ENCODE assay signal across 9 cellular contexts in genomic region chr9:91948423-91949292, GRCh38. TPM values are rescaled to one million over a fixed set of nuclear protein-coding genes. Genes with fewer than 3 reads are reported as not detected.
DNase-seq lines count a peak whose midpoint lies in the region; ATAC-seq and TF ChIP-seq lines count a peak whose summit lies in the region.
"Had no signal": no experiment of that assay in that cellular context is flagged by ENCODE, and none has a peak within 500 bp of the region (broad histone marks: within the 10 kb centered on the region; RNA-seq: fewer than 3 reads in every experiment).

No MANE protein-coding gene starts in this region.

- H3K27me3 ChIP-seq in RWPE2 (ENCODE audit: insufficient read depth, poor library complexity, severe bottlenecking) (peaks cover 68% of the 10 kb centered on the region), duodenal mucosa (ENCODE audit: control insufficient read depth in 1 of 2, insufficient read depth in 2 of 2, low read length in 2 of 2) (peaks cover 53 to 66% of the 10 kb centered on the region in 2 donors), mesenchymal stem cell (ENCODE audit: control insufficient read depth in 1 of 2, insufficient read depth in 1 of 2, low read length in 2 of 2) (peaks cover 0 to 14% of the 10 kb centered on the region in 2 experiments), upper lobe of left lung (peaks cover 0 to 29% (median 13%) of the 10 kb centered on the region in 4 donors)

- H3K4me3 ChIP-seq in RWPE2 (ENCODE audit: severe bottlenecking) = peak overlapping the region; percentile 36
- H3K4me3 ChIP-seq in duodenal mucosa (ENCODE audit: low read depth in 1 of 2, low read length in 2 of 2) = peak overlapping the region; percentile 44 to 56
- H3K4me3 ChIP-seq in mesenchymal stem cell (ENCODE audit: insufficient read depth in 1 of 2, low read depth in 1 of 2, low read length in 2 of 2) = peak overlapping the region; percentile 79 to 84
- H3K4me3 ChIP-seq in upper lobe of left lung = peak overlapping the region; percentile 30 to 51 (median 43)

- H3K9ac ChIP-seq in duodenal mucosa (ENCODE audit: low read depth in 1 of 2, low read length in 2 of 2) (no peak overlapping the region), mesenchymal stem cell (ENCODE audit: low read length) (peak overlapping the region; percentile 82)

- H2AFZ ChIP-seq in mesenchymal stem cell (ENCODE audit: low read depth, low read length) = no peak overlapping the region

- H3K36me3 ChIP-seq in RWPE2 (ENCODE audit: low read depth) = no peaks in the 10 kb centered on the region
- no peaks in the 10 kb centered on the region for H3K36me3 ChIP-seq in duodenal mucosa (ENCODE audit: control insufficient read depth in 1 of 2, insufficient read depth in 2 of 2, low read length in 2 of 2)
- no peaks in the 10 kb centered on the region for H3K36me3 ChIP-seq in mesenchymal stem cell (ENCODE audit: control insufficient read depth in 1 of 2, insufficient read depth in 2 of 2, low read depth in 1 of 2, low read length in 2 of 2)
- H3K36me3 ChIP-seq in upper lobe of left lung = no peaks in the 10 kb centered on the region

- H3K4me2 ChIP-seq in mesenchymal stem cell (ENCODE audit: low read length, poor library complexity, severe bottlenecking) = peak overlapping the region; percentile 73

- H3K4ac ChIP-seq in mesenchymal stem cell (ENCODE audit: low read depth in 1 of 2, low read length in 2 of 2) = no peak overlapping the region

- no peak overlapping the region for H3K23ac ChIP-seq in mesenchymal stem cell (ENCODE audit: low read length in 2 of 2)

- DNase-seq in SIG-M5 treated with dmso at 0.1 percent for 504 hours (lab: John Stamatoyannopoulos, UW; ENCODE audit: unreplicated experiment) (peak; percentile 48), SIG-M5 (lab: John Stamatoyannopoulos, UW) (no peak), RWPE2 (ENCODE audit: low spot score) (no peak), mesenchymal stem cell (peak; percentile 69), upper lobe of left lung (peak; percentile 33 to 89), GOT3 (lab: John Stamatoyannopoulos, UW) (no peak)
- DNase-seq: activated B cell treated with CpG ODN at 0.5 μM for 24 hours had no signal

- no peak overlapping the region for H2BK120ac ChIP-seq in mesenchymal stem cell (ENCODE audit: low read depth, low read length)

- no peak overlapping the region for H3K27ac ChIP-seq in RWPE2 (ENCODE audit: poor library complexity, severe bottlenecking)
- H3K27ac ChIP-seq in duodenal mucosa (ENCODE audit: low read depth, low read length) = peak overlapping the region; percentile 20
- no peak overlapping the region for H3K27ac ChIP-seq in mesenchymal stem cell (ENCODE audit: low read length, poor library complexity, severe bottlenecking)
- H3K27ac ChIP-seq in upper lobe of left lung = peak overlapping the region in 3 of 4 donors; percentile 71 to 74 (median 72)

- ATAC-seq in RWPE2 (ENCODE audit: low read depth) (peak; percentile 90), upper lobe of left lung (ENCODE audit: low FRiP score in 2 of 2) (peak; percentile 62 to 71), HG03108 (IDR thresholded peaks at IDR 0.05; ENCODE audit: unreplicated experiment) (no peak)

- H3K4me1 ChIP-seq in RWPE2 (ENCODE audit: insufficient read depth, poor library complexity, severe bottlenecking) (no peaks in the 10 kb centered on the region), duodenal mucosa (ENCODE audit: control insufficient read depth in 1 of 2, insufficient read depth in 2 of 2, low read length in 2 of 2) (peaks cover 3 to 10% of the 10 kb centered on the region in 2 donors), mesenchymal stem cell (ENCODE audit: control insufficient read depth, insufficient read depth, low read depth, low read length) (peaks cover 9% of the 10 kb centered on the region), upper lobe of left lung (peaks cover 19 to 30% (median 23%) of the 10 kb centered on the region in 4 donors)

- H4K8ac ChIP-seq in mesenchymal stem cell (ENCODE audit: low read length) = no peak overlapping the region

- 1% methylated on average over 37 of the region's 57 CpGs for WGBS in mesenchymal stem cell
- WGBS in upper lobe of left lung, 2 donors = 8 to 19% methylated on average over 22 to 27 of the region's 57 CpGs

- TF ChIP-seq CTCF in RWPE2 (IDR thresholded peaks at IDR 0.05; ENCODE audit: poor library complexity, severe bottlenecking) = peak; percentile 14
- peak in 4 of 6 experiments; percentile 16 to 42 (median 32) for TF ChIP-seq CTCF in upper lobe of left lung (IDR thresholded peaks at IDR 0.05)

- H2BK5ac ChIP-seq in mesenchymal stem cell (ENCODE audit: low read depth, low read length, poor library complexity, severe bottlenecking) = no peak overlapping the region

- H3K9me3 ChIP-seq in RWPE2 (ENCODE audit: severe bottlenecking) = no peaks in the 10 kb centered on the region
- peaks cover 0 to 4% of the 10 kb centered on the region in 2 donors for H3K9me3 ChIP-seq in duodenal mucosa (ENCODE audit: control insufficient read depth in 1 of 2, low read length in 2 of 2)
- peaks cover 7% of the 10 kb centered on the region for H3K9me3 ChIP-seq in mesenchymal stem cell (ENCODE audit: control insufficient read depth, low read length)
- peaks cover 0 to 5% (median 3%) of the 10 kb centered on the region in 4 donors for H3K9me3 ChIP-seq in upper lobe of left lung

- H2AK5ac ChIP-seq in mesenchymal stem cell (ENCODE audit: low read length, severe bottlenecking) = no peak overlapping the region

- peak overlapping the region in 1 of 2 experiments; percentile 18 for H2BK12ac ChIP-seq in mesenchymal stem cell (ENCODE audit: low read length in 2 of 2)

- peak overlapping the region in 1 of 2 experiments; percentile 79 for H3K18ac ChIP-seq in mesenchymal stem cell (ENCODE audit: low read depth in 1 of 2, low read length in 2 of 2)

- H4K91ac ChIP-seq in mesenchymal stem cell (ENCODE audit: low read length) = peak overlapping the region; percentile 41

- H3K14ac ChIP-seq in mesenchymal stem cell (ENCODE audit: low read length in 2 of 2) = peak overlapping the region in 1 of 2 experiments; percentile 28

- H2BK15ac ChIP-seq in mesenchymal stem cell (ENCODE audit: low read depth, poor library complexity, severe bottlenecking) = peak overlapping the region; percentile 93

- H3K79me1 ChIP-seq in mesenchymal stem cell (replicated peaks; ENCODE audit: low read length, poor library complexity, severe bottlenecking) = peaks cover 19% of the 10 kb centered on the region

- no peak for TF ChIP-seq EP300 in upper lobe of left lung (IDR thresholded peaks at IDR 0.05)

- no peak for TF ChIP-seq POLR2A in upper lobe of left lung (IDR thresholded peaks at IDR 0.05)

RNA-seq across cellular contexts. Expression of gene ROR2, which starts 1.4 kb away (rescaled TPM):
- 7.6 TPM for polyA plus RNA-seq in mesenchymal stem cell (2013, experiment 1 of 2)
- polyA plus RNA-seq in mesenchymal stem cell (2013, experiment 2 of 2) = 7.8 TPM
- total RNA-seq in upper lobe of left lung = 1 to 10 TPM; 2.7 to 8.1 (median 3.4) TPM
- total RNA-seq: activated B cell treated with CpG ODN at 0.5 μM for 24 hours had no signal

Comparison
In these comparisons a context has a peak if more than half of its experiments do, and no peak if none do; other contexts are left out.
1. DNase-seq: peak in SIG-M5 treated with dmso at 0.1 percent for 504 hours (single experiment), mesenchymal stem cell (single experiment) and upper lobe of left lung (2 of 2); none in SIG-M5 (single experiment), RWPE2 (single experiment) and GOT3 (single experiment).
2. H3K27ac ChIP-seq: peak in duodenal mucosa (single experiment) and upper lobe of left lung (3 of 4); none in RWPE2 (single experiment) and mesenchymal stem cell (single experiment).
3. Peak in every context shown above with its lines, with median percentiles within 50 percentile points of each other: H3K4me3 ChIP-seq.